ENCODE assay signal across 21 cellular contexts in the genomic region with DNA sequence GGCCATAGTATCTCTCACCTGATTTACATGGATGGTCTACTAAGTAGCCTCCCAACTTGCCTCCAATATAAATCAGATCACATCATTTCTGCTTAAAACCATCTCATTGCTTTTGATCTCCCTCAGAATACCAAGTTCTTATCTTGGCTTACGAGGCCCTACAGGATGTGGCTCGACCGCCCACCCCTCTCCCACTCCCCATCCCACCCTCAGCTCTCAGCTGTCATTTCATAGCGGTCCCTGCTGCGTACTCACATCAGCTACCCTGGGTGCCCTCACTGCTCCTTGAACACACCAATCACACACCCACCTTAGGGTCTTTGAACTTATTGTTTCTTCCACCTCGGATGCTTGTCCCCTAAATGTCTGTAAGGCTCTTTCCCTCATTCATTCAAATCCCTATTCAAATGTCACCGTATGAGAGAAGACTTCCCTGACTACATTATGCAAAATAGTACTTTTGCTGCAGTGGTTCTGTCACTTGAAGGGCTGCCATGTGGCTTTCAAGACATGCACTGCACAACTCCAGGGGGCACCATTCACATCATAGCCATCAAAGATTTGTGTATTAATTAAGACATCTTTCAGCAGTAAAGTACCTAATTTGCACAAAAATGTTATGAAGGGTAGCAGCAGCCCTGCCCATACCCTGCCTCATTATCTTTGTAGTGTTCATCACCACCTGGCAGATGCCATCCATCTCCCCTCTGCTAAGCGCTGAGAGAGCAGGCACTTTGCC.
DNase-seq lines count a peak whose midpoint lies in the region; ATAC-seq, FAIRE-seq and TF ChIP-seq lines count a peak whose summit lies in the region.
"Had no signal": no experiment of that assay in that cellular context is flagged by ENCODE, and none has a peak within 500 bp of the region (broad histone marks: within the 10 kb centered on the region; RNA-seq: fewer than 3 reads in every experiment).

No MANE protein-coding gene starts in this region.

- H3K36me3 Mint-ChIP-seq in GM23338 (ENCODE audit: low read depth): no peaks in the 10 kb centered on the region
- H3K36me3 Mint-ChIP-seq in nephron progenitor cell (ENCODE audit: low read depth): no peaks in the 10 kb centered on the region
- H3K36me3 Mint-ChIP-seq: CD4-positive, alpha-beta memory T cell had no signal

- 80 to 89% methylated on average over 8 of the region's 8 CpGs for WGBS in pancreas, 2 donors

- intact Hi-C loops in OCI-LY7 (cut with micrococcal nuclease; ENCODE audit: unreplicated experiment) (no loop called here), pancreas (cut with DNase I) (no loop called here)

- no peaks in the 10 kb centered on the region for H3K27me3 ChIP-seq in GM23338 (ENCODE audit: insufficient read depth)
- no peaks in the 10 kb centered on the region for H3K27me3 ChIP-seq in KMS-11 (ENCODE audit: insufficient read depth, low read depth)
- no peaks in the 10 kb centered on the region for H3K27me3 ChIP-seq in pancreas
- no peaks in the 10 kb centered on the region for H3K27me3 ChIP-seq in foreskin keratinocyte

- BruUV-seq in OCI-LY7 (replicated peaks; lab: Mats Ljungman, UMichigan): no TSS peak

- H3K4me3 Mint-ChIP-seq in GM23338 (no peak overlapping the region), nephron progenitor cell (no peak overlapping the region)
- H3K4me3 Mint-ChIP-seq: B cell; CD4-positive, alpha-beta memory T cell had no signal

- no peak overlapping the region for H3K4me3 ChIP-seq in GM23338
- H3K4me3 ChIP-seq in KMS-11 (IDR thresholded peaks at IDR 0.05; ENCODE audit: insufficient read depth, low read depth, low read length): no peak overlapping the region
- H3K4me3 ChIP-seq in OCI-LY7 (ENCODE audit: low read depth, low read length, poor library complexity, severe bottlenecking): no peak overlapping the region
- H3K4me3 ChIP-seq in pancreas: no peak overlapping the region

- H3K27ac ChIP-seq in GM23338 (ENCODE audit: low read depth) (no peak overlapping the region), KMS-11 (no peak overlapping the region), OCI-LY7 (ENCODE audit: low read depth, low read length, poor library complexity, severe bottlenecking) (no peak overlapping the region), pancreas (no peak overlapping the region), foreskin keratinocyte (no peak overlapping the region)
- H3K27ac ChIP-seq: C4-2B had no signal

- H3K4me1 ChIP-seq in GM23338 (ENCODE audit: insufficient read depth) (no peaks in the 10 kb centered on the region), KMS-11 (ENCODE audit: low read depth, poor library complexity, severe bottlenecking) (peaks cover 26% of the 10 kb centered on the region), OCI-LY7 (ENCODE audit: insufficient read depth, low read length, poor library complexity, severe bottlenecking) (peaks cover 18% of the 10 kb centered on the region), pancreas (peaks cover 0 to 2% (median 0%) of the 10 kb centered on the region in 3 donors), foreskin keratinocyte (peaks cover 4% of the 10 kb centered on the region)

- H3K27me3 Mint-ChIP-seq in GM23338 (ENCODE audit: insufficient read depth, low read depth, poor library complexity): peaks cover 3% of the 10 kb centered on the region
- no peaks in the 10 kb centered on the region for H3K27me3 Mint-ChIP-seq in nephron progenitor cell (ENCODE audit: low read depth, poor library complexity)

- DNase-seq in GM23338 (ENCODE audit: low spot score) (no peak), OCI-LY7 (ENCODE audit: low spot score) (no peak), nephron progenitor cell (no peak), pancreas (no peak), foreskin keratinocyte (no peak)
- no peak for DNase-seq in NK-92 treated with Interleukin-12 subunit alpha and Interleukin-12 subunit beta, amount 100 ng/mL, for 24 hours (lab: John Stamatoyannopoulos, UW)
- DNase-seq: CD4-positive, alpha-beta memory T cell; DMS153; DMS79 treated with DMSO at 0.1 percent for 48 hours; EL; HCEC 1CT; IMR-90 had no signal

- H3K79me2 ChIP-seq in GM23338 (replicated peaks; ENCODE audit: insufficient read depth): no peaks in the 10 kb centered on the region
- no peaks in the 10 kb centered on the region for H3K79me2 ChIP-seq in KMS-11 (ENCODE audit: insufficient read depth, low read depth)
- no peaks in the 10 kb centered on the region for H3K79me2 ChIP-seq in OCI-LY7 (ENCODE audit: insufficient read depth, low read depth, low read length)

- H3K27ac Mint-ChIP-seq in GM23338 (no peak overlapping the region), nephron progenitor cell (peak overlapping the region; percentile 94)
- H3K27ac Mint-ChIP-seq: B cell; CD4-positive, alpha-beta memory T cell had no signal

- POLR2A ChIA-PET in OCI-LY7 (lab: Charles Lee): interaction anchor here (0.8 to 1.2 kb wide), 3 partner anchors 10 to 22 kb away, joined by 3 to 5 read pairs (median 4); no protein-coding TSS in a partner anchor

- FAIRE-seq in pancreas (lab: Jason Lieb, UNC): no peak
- FAIRE-seq: A204.1, D721Med, G401.6, GM12891, H1 had no signal

- no peaks in the 10 kb centered on the region for H4K20me1 ChIP-seq in GM23338 (replicated peaks; ENCODE audit: insufficient read depth)
- no peaks in the 10 kb centered on the region for H4K20me1 ChIP-seq in KMS-11 (ENCODE audit: insufficient read depth)
- no peaks in the 10 kb centered on the region for H4K20me1 ChIP-seq in OCI-LY7 (ENCODE audit: insufficient read depth, low read length)

- peaks cover 6% of the 10 kb centered on the region; the same call in 2 of the 3 replicates for H3K4me1 Mint-ChIP-seq in GM23338
- H3K4me1 Mint-ChIP-seq in nephron progenitor cell: peaks cover 23% of the 10 kb centered on the region
- H3K4me1 Mint-ChIP-seq: B cell; CD4-positive, alpha-beta memory T cell had no signal

- no peaks in the 10 kb centered on the region for H3F3A ChIP-seq in GM23338 (replicated peaks; ENCODE audit: low read depth)

- H3K4me2 ChIP-seq in GM23338 (no peak overlapping the region), KMS-11 (no peak overlapping the region), OCI-LY7 (ENCODE audit: low read length) (no peak overlapping the region)

- TF ChIP-seq CTCF in GM23338 (conservative IDR thresholded peaks at IDR 0.05; ENCODE audit: low read depth in 2 of 2) (0 out of 4 replicates have a peak, but pooled peaks have one; percentile 10 to 15), KMS-11 (conservative IDR thresholded peaks at IDR 0.05; ENCODE audit: low read depth, low read length) (0 out of 2 replicates have a peak, but pooled peaks have one; percentile 37), OCI-LY7 (conservative IDR thresholded peaks at IDR 0.05; ENCODE audit: low read length) (peak; percentile 36; the same call in 1 of the 2 replicates), nephron progenitor cell (IDR thresholded peaks at IDR 0.05) (no peak), pancreas (IDR thresholded peaks at IDR 0.05) (no peak), foreskin keratinocyte (conservative IDR thresholded peaks at IDR 0.05) (no peak)

- no peak overlapping the region for H3K9ac ChIP-seq in KMS-11

- ATAC-seq in GM23338 (no peak), pancreas (no peak), foreskin keratinocyte (no peak), GM21723 (IDR thresholded peaks at IDR 0.05; ENCODE audit: unreplicated experiment) (no peak)

- H3K9me3 Mint-ChIP-seq in GM23338 (no peaks in the 10 kb centered on the region), nephron progenitor cell (no peaks in the 10 kb centered on the region)
- H3K9me3 Mint-ChIP-seq: CD4-positive, alpha-beta memory T cell had no signal

- CTCF ChIA-PET in OCI-LY7 (lab: Charles Lee; ENCODE audit: unreplicated experiment): no interaction called here

- H3K36me3 ChIP-seq in GM23338 (ENCODE audit: insufficient read depth): no peaks in the 10 kb centered on the region
- no peaks in the 10 kb centered on the region for H3K36me3 ChIP-seq in KMS-11 (ENCODE audit: insufficient read depth)
- no peaks in the 10 kb centered on the region for H3K36me3 ChIP-seq in OCI-LY7 (ENCODE audit: insufficient read depth, low read length)
- no peaks in the 10 kb centered on the region for H3K36me3 ChIP-seq in pancreas

- H2AFZ ChIP-seq in GM23338: no peak overlapping the region
- no peak overlapping the region for H2AFZ ChIP-seq in KMS-11 (ENCODE audit: low read depth)
- no peak overlapping the region for H2AFZ ChIP-seq in OCI-LY7 (ENCODE audit: low read length)

- H3K9me2 ChIP-seq in GM23338 (ENCODE audit: insufficient read depth) (peaks cover 3% of the 10 kb centered on the region; the same call in 1 of the 2 replicates), OCI-LY7 (ENCODE audit: insufficient read depth, low read length) (no peaks in the 10 kb centered on the region)

- H3K9me3 ChIP-seq in OCI-LY7 (ENCODE audit: low read length) (no peaks in the 10 kb centered on the region), pancreas (no peaks in the 10 kb centered on the region)

TF ChIP-seq in GM23338, 12 proteins besides CTCF, POLR2A, EP300 and RAD21 (continues in another document):
- no peak for TF ChIP-seq STAT1 (IDR thresholded peaks at IDR 0.05; ENCODE audit: unreplicated experiment)
- TF ChIP-seq CREB1 (CRISPR knock-in tag; IDR thresholded peaks at IDR 0.05; ENCODE audit: low read depth): no peak
- no peak for TF ChIP-seq NANOG (IDR thresholded peaks at IDR 0.05; ENCODE audit: borderline replicate concordance)
- no peak for TF ChIP-seq EZH2phosphoT487 (IDR thresholded peaks at IDR 0.05; ENCODE audit: unreplicated experiment)
- TF ChIP-seq, protein P1, sequence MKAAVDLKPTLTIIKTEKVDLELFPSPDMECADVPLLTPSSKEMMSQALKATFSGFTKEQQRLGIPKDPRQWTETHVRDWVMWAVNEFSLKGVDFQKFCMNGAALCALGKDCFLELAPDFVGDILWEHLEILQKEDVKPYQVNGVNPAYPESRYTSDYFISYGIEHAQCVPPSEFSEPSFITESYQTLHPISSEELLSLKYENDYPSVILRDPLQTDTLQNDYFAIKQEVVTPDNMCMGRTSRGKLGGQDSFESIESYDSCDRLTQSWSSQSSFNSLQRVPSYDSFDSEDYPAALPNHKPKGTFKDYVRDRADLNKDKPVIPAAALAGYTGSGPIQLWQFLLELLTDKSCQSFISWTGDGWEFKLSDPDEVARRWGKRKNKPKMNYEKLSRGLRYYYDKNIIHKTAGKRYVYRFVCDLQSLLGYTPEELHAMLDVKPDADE (IDR thresholded peaks at IDR 0.05): no peak

Comparison
In these comparisons a context has a peak if more than half of its experiments do, and no peak if none do; other contexts are left out.
1. CTCF ChIP-seq: peak in GM23338 (2 of 2), KMS-11 (single experiment) and OCI-LY7 (single experiment); none in nephron progenitor cell (single experiment), pancreas (0 of 4) and foreskin keratinocyte (single experiment).